14 cellular contexts compared by ENCODE assay signal in the genomic region with DNA sequence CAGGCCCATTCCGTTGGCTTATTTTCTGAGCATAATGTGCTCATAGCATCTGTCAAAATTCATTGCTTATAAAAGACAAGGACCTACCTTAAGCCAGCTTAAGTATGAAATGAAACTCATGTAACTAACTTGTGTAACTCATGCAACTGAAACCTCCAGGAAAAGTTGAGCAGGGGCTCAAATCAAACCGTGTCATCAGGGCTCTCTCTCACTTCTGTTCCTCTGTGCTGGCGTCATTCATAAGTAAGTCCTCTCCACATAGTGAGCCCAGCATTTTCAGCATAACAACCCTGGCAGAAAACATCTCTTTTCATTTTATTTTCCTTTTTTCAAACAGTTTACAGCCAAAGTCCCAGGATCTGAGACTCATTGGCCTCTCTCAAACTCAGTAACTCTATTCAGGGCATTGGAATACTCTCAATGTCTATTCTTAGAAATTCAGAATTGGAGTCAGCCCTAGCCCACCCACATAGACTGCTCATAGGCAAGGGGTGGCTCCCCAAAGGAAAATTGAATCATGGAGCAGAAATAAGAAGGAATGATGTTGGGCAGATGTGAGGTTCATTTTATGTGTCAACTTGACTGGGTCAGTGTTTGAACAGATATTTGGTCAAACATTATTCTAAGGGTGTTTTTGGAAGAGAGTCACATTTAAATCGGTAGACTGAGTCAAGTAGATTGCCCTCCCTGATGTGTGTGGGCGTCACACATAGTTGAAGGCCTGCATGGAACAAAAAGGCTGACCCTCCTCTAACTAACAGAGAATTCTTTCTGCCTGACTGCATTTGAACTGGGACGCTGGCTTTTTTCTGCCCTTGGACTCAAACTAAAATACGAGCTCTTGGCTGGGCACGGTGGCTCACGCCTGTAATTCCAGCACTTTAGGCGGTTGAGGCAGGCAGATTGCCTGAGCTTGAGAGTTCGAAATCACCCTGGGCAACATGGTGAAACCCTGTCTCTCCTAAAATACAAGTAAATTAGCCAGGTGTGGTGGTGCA.
"Had no signal": no experiment of that assay in that cellular context is flagged by ENCODE, and none has a peak within 500 bp of the region (broad histone marks: within the 10 kb centered on the region; RNA-seq: fewer than 3 reads in every experiment).

No MANE protein-coding gene starts in this region.

- H3K4me3 ChIP-seq: esophagus squamous epithelium, ovary, tibial nerve, uterus had no signal

- H3K27ac ChIP-seq: esophagus squamous epithelium, foreskin keratinocyte, ovary had no signal

- H3K4me1 Mint-ChIP-seq: stimulated activated effector memory CD8-positive, alpha-beta T cell treated with anti-CD3 and anti-CD28 coated beads, Interleukin-12 subunit alpha, Interleukin-12 subunit beta, amount 100 ng/mL, for 72 hours had no signal

- H3K9me3 ChIP-seq: esophagus squamous epithelium, ovary, tibial nerve, uterus had no signal

- H3K27me3 ChIP-seq: esophagus squamous epithelium, ovary, tibial nerve, uterus had no signal

- H3K4me3 Mint-ChIP-seq: stimulated activated effector memory CD8-positive, alpha-beta T cell treated with anti-CD3 and anti-CD28 coated beads, Interleukin-12 subunit alpha, Interleukin-12 subunit beta, amount 100 ng/mL, for 72 hours; T-cell had no signal

- H3K36me3 ChIP-seq: esophagus squamous epithelium, ovary, tibial nerve, uterus had no signal

- DNase-seq: activated CD4-positive, alpha-beta T cell treated with anti-CD3 and anti-CD28 coated beads for 1 hour; activated CD4-positive, alpha-beta T cell treated with anti-CD3 and anti-CD28 coated beads, Interleukin-2, amount 50 U/mL, for 48 hours; activated naive CD4-positive, alpha-beta T cell treated with anti-CD3 and anti-CD28 coated beads, Interleukin-2, amount 50 U/mL, for 16 hours; activated T-cell treated with anti-CD3 and anti-CD28 coated beads, Interleukin-2, amount 50 U/mL, for 1 hour; esophagus squamous epithelium; foreskin keratinocyte; left ventricle myocardium superior; mesendoderm; ovary; T-cell; T-helper 9 cell; uterus had no signal

- H3K27me3 Mint-ChIP-seq: T-cell had no signal

- H3K9me3 Mint-ChIP-seq: stimulated activated effector memory CD8-positive, alpha-beta T cell treated with anti-CD3 and anti-CD28 coated beads, Interleukin-12 subunit alpha, Interleukin-12 subunit beta, amount 100 ng/mL, for 72 hours had no signal

- H3K4me1 ChIP-seq: esophagus squamous epithelium, foreskin keratinocyte, uterus had no signal

- H3K36me3 Mint-ChIP-seq: stimulated activated effector memory CD8-positive, alpha-beta T cell treated with anti-CD3 and anti-CD28 coated beads, Interleukin-12 subunit alpha, Interleukin-12 subunit beta, amount 100 ng/mL, for 72 hours; T-cell had no signal

- H3K27ac Mint-ChIP-seq: stimulated activated effector memory CD8-positive, alpha-beta T cell treated with anti-CD3 and anti-CD28 coated beads, Interleukin-12 subunit alpha, Interleukin-12 subunit beta, amount 100 ng/mL, for 72 hours had no signal
